ENCODE assay signal across 22 cellular contexts in genomic region chr17:79211061-79211770, GRCh38.
"Had no signal": no experiment of that assay in that cellular context is flagged by ENCODE, and none has a peak within 500 bp of the region (broad histone marks: within the 10 kb centered on the region; RNA-seq: fewer than 3 reads in every experiment).

No MANE protein-coding gene starts in this region.

- DNase-seq: colonic mucosa; dermis blood vessel endothelial cell; foreskin melanocyte; immature natural killer cell; lower lobe of right lung; naive B cell; right lobe of liver; spleen; stimulated activated CD4-positive, alpha-beta T cell treated with anti-CD3 and anti-CD28 coated beads, Interleukin-15, amount 100 ng/mL, for 24 hours; stimulated activated CD4-positive, alpha-beta T cell treated with anti-CD3 and anti-CD28 coated beads, Interleukin-1b, Interleukin-23, amount 100 ng/mL, for 48 hours; stimulated activated CD4-positive, alpha-beta T cell treated with anti-CD3 and anti-CD28 coated beads, Interleukin-4, amount 100 ng/mL, for 24 hours; stimulated activated naive CD8-positive, alpha-beta T cell treated with anti-CD3 and anti-CD28 coated beads, Interleukin-15, amount 100 ng/mL, for 72 hours; testis; upper lobe of right lung had no signal

- ATAC-seq: left lung; lower lobe of right lung; right lobe of liver; stimulated activated memory B cell treated with anti-CD40 and anti-IgM and Interleukin-4, amounts not matched to agents 10 μg/mL and 1 μg/mL and 100 μg/mL, for 72 hours; stimulated activated naive CD8-positive, alpha-beta T cell treated with anti-CD3 and anti-CD28 coated beads, Interleukin-15, amount 100 ng/mL, for 72 hours; upper lobe of right lung had no signal

- H3K27me3 ChIP-seq: colonic mucosa, right lobe of liver, testis, vagina had no signal

- H3K4me3 ChIP-seq: colonic mucosa, left lung, lower lobe of right lung, prostate gland, right lobe of liver, spleen, testis, tibial nerve, upper lobe of right lung, vagina had no signal

- H3K27ac ChIP-seq: colonic mucosa, left lung, lower lobe of right lung, parathyroid adenoma, prostate gland, right lobe of liver, spleen, testis, tibial nerve, upper lobe of right lung, vagina had no signal

- H3K4me1 ChIP-seq: colonic mucosa, left lung, lower lobe of right lung, parathyroid adenoma, prostate gland, right lobe of liver, spleen, testis, tibial nerve, upper lobe of right lung, vagina had no signal

- FAIRE-seq: endothelial cell of umbilical vein, keratinocyte had no signal

- H3K9me3 ChIP-seq: colonic mucosa, left lung, lower lobe of right lung, prostate gland, right lobe of liver, spleen, testis, tibial nerve, upper lobe of right lung, vagina had no signal
